Comparison of ENCODE assay signal across 17 cellular contexts in the genomic region with DNA sequence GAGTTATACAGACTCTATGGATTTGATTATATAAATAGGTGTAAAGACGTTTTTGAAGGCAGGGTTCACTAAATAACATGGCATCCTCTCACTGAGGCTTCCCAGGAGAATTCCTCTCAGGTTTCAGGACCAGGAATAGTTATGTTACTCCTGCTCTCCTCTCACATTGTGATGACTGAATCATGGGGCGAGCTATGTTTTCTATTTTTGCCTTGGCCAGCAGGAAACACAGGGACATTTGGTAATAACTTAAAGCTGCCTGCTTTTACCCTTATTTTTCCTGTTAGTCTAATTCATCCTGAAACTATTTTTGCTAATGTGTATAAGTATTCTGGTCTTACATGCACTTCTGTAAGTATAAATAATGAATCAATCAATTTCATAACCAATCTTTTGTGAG.
DNase-seq lines count a peak whose midpoint lies in the region; ATAC-seq and TF ChIP-seq lines count a peak whose summit lies in the region.
"Had no signal": no experiment of that assay in that cellular context is flagged by ENCODE, and none has a peak within 500 bp of the region (broad histone marks: within the 10 kb centered on the region; RNA-seq: fewer than 3 reads in every experiment).

No MANE protein-coding gene starts in this region.

- POLR2A ChIA-PET in T-cell (lab: Charles Lee), result interaction anchor here in 1 of 2 donors (0.6 kb wide), 1 partner anchor 618 kb away, joined by 3 read pairs; no protein-coding TSS in a partner anchor

- H3K36me3 ChIP-seq in skeletal muscle satellite cell (ENCODE audit: insufficient read depth, low read length) (peaks cover 41% of the 10 kb centered on the region), Karpas-422 (ENCODE audit: insufficient read depth, low read length) (no peaks in the 10 kb centered on the region)

- H3K4me2 ChIP-seq in skeletal muscle satellite cell (ENCODE audit: low read length) (no peak overlapping the region), Karpas-422 (ENCODE audit: low read depth, low read length, poor library complexity, severe bottlenecking) (no peak overlapping the region)

- no peaks in the 10 kb centered on the region for H3K9me3 Mint-ChIP-seq in T-cell
- H3K9me3 Mint-ChIP-seq: activated B cell treated with CpG ODN at 0.5 μM for 24 hours had no signal

- peak overlapping the region; percentile 4 for H3K9ac ChIP-seq in skeletal muscle satellite cell (ENCODE audit: low read depth, low read length)
- no peak overlapping the region for H3K9ac ChIP-seq in Karpas-422 (ENCODE audit: low read length)

- H3K27ac ChIP-seq in Karpas-422 (ENCODE audit: low read length), result no peak overlapping the region

- H3K79me2 ChIP-seq in Karpas-422 (ENCODE audit: low read length), result no peaks in the 10 kb centered on the region

- H3K4me1 Mint-ChIP-seq in T-cell, result peaks cover 52 to 59% (median 54%) of the 10 kb centered on the region in 3 donors
- H3K4me1 Mint-ChIP-seq: activated B cell treated with CpG ODN at 0.5 μM for 24 hours had no signal

- H3K4me3 Mint-ChIP-seq in T-cell, result no peak overlapping the region
- H3K4me3 Mint-ChIP-seq: activated B cell treated with CpG ODN at 0.5 μM for 24 hours had no signal

- DNase-seq in Right ventricle myocardium superior (no peak), left cardiac atrium (no peak), T-cell (no peak), fibroblast of the aortic adventitia (ENCODE audit: low read depth) (peak; percentile 78), Kasumi-1 (lab: John Stamatoyannopoulos, UW) (no peak), HuH-7.5 (ENCODE audit: low spot score) (no peak), Karpas-422 (no peak)
- DNase-seq: activated B cell treated with CpG ODN at 0.5 μM for 24 hours; anterior cingulate cortex; COR-L47; effector CD8-positive, alpha-beta T cell; GF-D8; NCI-H2029 treated with DMSO at 0.1 percent for 48 hours; stimulated activated naive CD4-positive, alpha-beta T cell; upper lobe of left lung had no signal

- CTCF ChIA-PET in T-cell (lab: Charles Lee), result interaction anchor here in 1 of 2 donors (1.1 kb wide), 1 partner anchor 9 kb away, joined by 4 read pairs; no protein-coding TSS in a partner anchor

- peak overlapping the region; percentile 13 to 47 for H3K27ac Mint-ChIP-seq in T-cell
- H3K27ac Mint-ChIP-seq: activated B cell treated with CpG ODN at 0.5 μM for 24 hours had no signal

- H3K27me3 ChIP-seq in skeletal muscle satellite cell (ENCODE audit: control insufficient read depth, insufficient read depth, low read length) (no peaks in the 10 kb centered on the region), Karpas-422 (ENCODE audit: low read length) (no peaks in the 10 kb centered on the region)
- H3K27me3 ChIP-seq: upper lobe of left lung had no signal

- TF ChIP-seq CTCF in fibroblast of the aortic adventitia (IDR thresholded peaks at IDR 0.05; ENCODE audit: insufficient read depth, low read length), result no peak

- H3K27me3 Mint-ChIP-seq in T-cell, result no peaks in the 10 kb centered on the region
- H3K27me3 Mint-ChIP-seq: activated B cell treated with CpG ODN at 0.5 μM for 24 hours had no signal

- H3K36me3 Mint-ChIP-seq in T-cell, result peaks cover 33% of the 10 kb centered on the region

- H3K4me3 ChIP-seq in fibroblast of the aortic adventitia (ENCODE audit: low read depth, low read length) (no peak overlapping the region), skeletal muscle satellite cell (ENCODE audit: low read length) (no peak overlapping the region), Karpas-422 (ENCODE audit: low read length) (no peak overlapping the region)
- H3K4me3 ChIP-seq: upper lobe of left lung had no signal

- H3K4me1 ChIP-seq in skeletal muscle satellite cell (ENCODE audit: control insufficient read depth, insufficient read depth, low read length), result peaks cover 48% of the 10 kb centered on the region
- no peaks in the 10 kb centered on the region for H3K4me1 ChIP-seq in Karpas-422 (ENCODE audit: low read length)

- H3K9me3 ChIP-seq in skeletal muscle satellite cell (replicated peaks; ENCODE audit: low read length), result no peaks in the 10 kb centered on the region
- no peaks in the 10 kb centered on the region for H3K9me3 ChIP-seq in Karpas-422 (ENCODE audit: low read length)
- H3K9me3 ChIP-seq: upper lobe of left lung had no signal

- intact Hi-C loops in Right ventricle myocardium superior (cut with DNase I), result no loop called here
- intact Hi-C loops in left cardiac atrium (cut with DNase I), result no loop called here

- H4K20me1 ChIP-seq in Karpas-422 (ENCODE audit: insufficient read depth, low read depth, low read length), result no peaks in the 10 kb centered on the region

- no peaks in the 10 kb centered on the region for H3K9me2 ChIP-seq in Karpas-422 (replicated peaks; ENCODE audit: insufficient read depth, low read length)

- ATAC-seq in Right ventricle myocardium superior (ENCODE audit: poor library complexity) (peak; percentile 34), left cardiac atrium (no peak), T-cell (replicated peaks in 1 of 4) (no peak)
- ATAC-seq: HCT116 had no signal

- H2AFZ ChIP-seq in Karpas-422 (ENCODE audit: low read length), result no peak overlapping the region
